ENCODE assay signal across 18 cellular contexts in the genomic region with DNA sequence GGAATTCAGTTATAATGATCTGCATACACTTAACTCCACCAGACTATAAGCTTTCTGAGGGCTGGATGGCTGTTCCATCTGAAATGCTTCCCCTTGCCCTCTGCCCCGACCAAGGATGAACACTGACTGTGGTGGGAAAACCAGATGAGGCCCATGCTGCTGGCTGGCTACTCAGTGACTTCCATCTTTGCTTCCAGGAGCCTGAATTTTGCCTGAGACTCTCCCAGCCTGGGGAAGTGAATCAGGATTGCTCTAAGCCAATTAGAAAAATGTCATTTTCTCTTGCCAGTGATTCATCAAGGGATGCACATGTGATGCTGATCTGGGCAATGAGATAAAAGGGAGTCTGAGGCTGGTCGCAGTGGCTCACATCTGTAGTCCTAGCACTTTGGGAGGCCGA. TPM values are rescaled to one million over a fixed set of nuclear protein-coding genes. Genes with fewer than 3 reads are reported as not detected.
DNase-seq lines count a peak whose midpoint lies in the region; ATAC-seq, FAIRE-seq and TF ChIP-seq lines count a peak whose summit lies in the region.
"Had no signal": no experiment of that assay in that cellular context is flagged by ENCODE, and none has a peak within 500 bp of the region (broad histone marks: within the 10 kb centered on the region; RNA-seq: fewer than 3 reads in every experiment).

No MANE protein-coding gene starts in this region.

- in situ Hi-C loops in mammary epithelial cell (cut with MboI; ENCODE audit: low sequenced_read_pairs in 2 of 2): no loop called here

- no peak overlapping the region for H3K27ac ChIP-seq in mammary epithelial cell (ENCODE audit: insufficient read depth, low read depth, low read length)
- H3K27ac ChIP-seq in breast epithelium: no peak overlapping the region
- no peak overlapping the region for H3K27ac ChIP-seq in fibroblast of lung (ENCODE audit: insufficient read depth, low read length)
- H3K27ac ChIP-seq: BLaER1 treated with 17β-estradiol and CSF1 and Interleukin-3, amounts not matched to agents 10 nM and 100 nM; body of pancreas; KMS-11; suprapubic skin had no signal

- H3K27ac Mint-ChIP-seq in stimulated activated naive B cell treated with anti-CD40 and anti-IgM and Interleukin-4, amounts not matched to agents 10 μg/mL and 1 μg/mL and 100 μg/mL, for 72 hours: peak overlapping the region; percentile 56

- no peak overlapping the region for H3K4me2 ChIP-seq in mammary epithelial cell (ENCODE audit: insufficient read depth, low read depth, low read length)
- H3K4me2 ChIP-seq in fibroblast of lung (ENCODE audit: extremely low read depth, insufficient read depth, low read length): no peak overlapping the region

- H4K20me1 ChIP-seq in mammary epithelial cell (ENCODE audit: insufficient read depth, low read length) (no peaks in the 10 kb centered on the region), fibroblast of lung (ENCODE audit: control insufficient read depth, extremely low read depth, insufficient read depth, low read length) (no peaks in the 10 kb centered on the region)

- TF ChIP-seq POLR2A in breast epithelium (IDR thresholded peaks at IDR 0.05) (no peak), GM12892 (IDR thresholded peaks at IDR 0.05; ENCODE audit: low read depth, low read length) (no peak)

- no peak overlapping the region for H3K4me3 Mint-ChIP-seq in stimulated activated naive B cell treated with anti-CD40 and anti-IgM and Interleukin-4, amounts not matched to agents 10 μg/mL and 1 μg/mL and 100 μg/mL, for 72 hours

- H3K36me3 ChIP-seq in mammary epithelial cell (ENCODE audit: insufficient read depth, low read length): no peaks in the 10 kb centered on the region
- H3K36me3 ChIP-seq in breast epithelium: no peaks in the 10 kb centered on the region
- no peaks in the 10 kb centered on the region for H3K36me3 ChIP-seq in fibroblast of lung (ENCODE audit: control insufficient read depth, insufficient read depth, low read length)
- H3K36me3 ChIP-seq: suprapubic skin had no signal

- H3K4me1 Mint-ChIP-seq in stimulated activated naive B cell treated with anti-CD40 and anti-IgM and Interleukin-4, amounts not matched to agents 10 μg/mL and 1 μg/mL and 100 μg/mL, for 72 hours: peaks cover 44 to 64% of the 10 kb centered on the region in 2 donors

- CTCF ChIA-PET in mammary epithelial cell (lab: Charles Lee; ENCODE audit: low non-redundant PET): no interaction called here

- no peaks in the 10 kb centered on the region for H3K9me3 Mint-ChIP-seq in stimulated activated naive B cell treated with anti-CD40 and anti-IgM and Interleukin-4, amounts not matched to agents 10 μg/mL and 1 μg/mL and 100 μg/mL, for 72 hours

- no peaks in the 10 kb centered on the region for H3K27me3 ChIP-seq in mammary epithelial cell (ENCODE audit: insufficient read depth, low read length)
- no peaks in the 10 kb centered on the region for H3K27me3 ChIP-seq in breast epithelium
- H3K27me3 ChIP-seq in fibroblast of lung (ENCODE audit: control insufficient read depth, insufficient read depth, low read length): no peaks in the 10 kb centered on the region
- H3K27me3 ChIP-seq: BLaER1 treated with 17β-estradiol and CSF1 and Interleukin-3, amounts not matched to agents 10 nM and 100 nM; body of pancreas; suprapubic skin had no signal

- H3K4me1 ChIP-seq in mammary epithelial cell (ENCODE audit: insufficient read depth, low read length): peaks cover 20% of the 10 kb centered on the region
- H3K4me1 ChIP-seq in breast epithelium: peaks cover 0 to 7% of the 10 kb centered on the region in 2 donors
- peaks cover 12% of the 10 kb centered on the region for H3K4me1 ChIP-seq in fibroblast of lung (ENCODE audit: control insufficient read depth, extremely low read depth, insufficient read depth, low read length)

- no peaks in the 10 kb centered on the region for H3K27me3 Mint-ChIP-seq in stimulated activated naive B cell treated with anti-CD40 and anti-IgM and Interleukin-4, amounts not matched to agents 10 μg/mL and 1 μg/mL and 100 μg/mL, for 72 hours

- H3K9ac ChIP-seq in mammary epithelial cell (ENCODE audit: insufficient read depth, low read length) (no peak overlapping the region), fibroblast of lung (ENCODE audit: insufficient read depth, low read length) (no peak overlapping the region)
- H3K9ac ChIP-seq: BLaER1 treated with 17β-estradiol and CSF1 and Interleukin-3, amounts not matched to agents 10 nM and 100 nM; KMS-11 had no signal

- DNase-seq in mammary epithelial cell: peak; percentile 45
- no peak for DNase-seq in breast epithelium (ENCODE audit: low spot score in 2 of 2)
- DNase-seq in SW480 (ENCODE audit: low spot score): peak; percentile 71
- peak in 1 of 2 donors; percentile 63 for DNase-seq in fibroblast of lung (ENCODE audit: low read depth in 2 of 2)
- DNase-seq in stimulated activated naive B cell treated with anti-CD40 and anti-IgM and Interleukin-4, amounts not matched to agents 10 μg/mL and 1 μg/mL and 100 μg/mL, for 72 hours: no peak
- no peak for DNase-seq in GM12892 (ENCODE audit: insufficient read length)
- DNase-seq in stimulated activated CD4-positive, alpha-beta T cell treated with anti-CD3 and anti-CD28 coated beads, Interleukin-4, amount 100 ng/mL, for 4 hours: no peak
- DNase-seq in putamen (ENCODE audit: low spot score): no peak
- DNase-seq: activated CD4-positive, alpha-beta T cell treated with anti-CD3 and anti-CD28 coated beads for 48 hours; body of pancreas; posterior cingulate gyrus had no signal

- H2AFZ ChIP-seq in mammary epithelial cell (ENCODE audit: low read depth, low read length): peak overlapping the region; percentile 40
- H2AFZ ChIP-seq in fibroblast of lung (ENCODE audit: low read length): peak overlapping the region; percentile 60

- FAIRE-seq in GM12892 (lab: Jason Lieb, UNC): no peak
- FAIRE-seq: frontal cortex, H1 had no signal

- intact Hi-C loops in mammary epithelial cell (cut with micrococcal nuclease) (no loop called here), breast epithelium (cut with DNase I; ENCODE audit: low total_unique reads) (no loop called here)

- H3K36me3 Mint-ChIP-seq in stimulated activated naive B cell treated with anti-CD40 and anti-IgM and Interleukin-4, amounts not matched to agents 10 μg/mL and 1 μg/mL and 100 μg/mL, for 72 hours: peaks cover 10 to 29% of the 10 kb centered on the region in 2 donors

- WGBS in mammary epithelial cell (ENCODE audit: low coverage, missing lambda C conversion rate): 60% methylated on average over 2 of the region's 3 CpGs

- H3K4me3 ChIP-seq in mammary epithelial cell (replicated peaks in 1 of 3; ENCODE audit: insufficient read depth in 1 of 3, low read depth in 2 of 3, low read length in 3 of 3) (no peak overlapping the region), breast epithelium (no peak overlapping the region), fibroblast of lung (replicated peaks in 1 of 4; ENCODE audit: control extremely low read depth in 1 of 4, insufficient read depth in 1 of 4, low read depth in 3 of 4, low read length in 4 of 4) (no peak overlapping the region)
- H3K4me3 ChIP-seq: BLaER1 treated with 17β-estradiol and CSF1 and Interleukin-3, amounts not matched to agents 10 nM and 100 nM; body of pancreas; suprapubic skin had no signal

- TF ChIP-seq CTCF in mammary epithelial cell (conservative IDR thresholded peaks at IDR 0.05 in 1 of 2, IDR thresholded peaks at IDR 0.05 in 1 of 2; ENCODE audit: extremely low read depth in 1 of 2, insufficient read depth in 1 of 2, low read depth in 1 of 2, low read length in 2 of 2): no peak
- TF ChIP-seq CTCF in breast epithelium (IDR thresholded peaks at IDR 0.05): no peak
- TF ChIP-seq CTCF in fibroblast of lung (conservative IDR thresholded peaks at IDR 0.05 in 1 of 2, IDR thresholded peaks at IDR 0.05 in 1 of 2; ENCODE audit: low read depth in 1 of 2, low read length in 2 of 2): no peak

- peaks cover 44% of the 10 kb centered on the region for H3K79me2 ChIP-seq in mammary epithelial cell (ENCODE audit: insufficient read depth, low read length)
- peaks cover 27% of the 10 kb centered on the region for H3K79me2 ChIP-seq in fibroblast of lung (ENCODE audit: control insufficient read depth, insufficient read depth, low read length)

- no TSS peak for BruUV-seq in mammary epithelial cell (replicated peaks; lab: Mats Ljungman, UMichigan)

- dilution Hi-C loops in mammary epithelial cell (cut with HindIII; ENCODE audit: low sequenced_read_pairs): no loop called here

- no peaks in the 10 kb centered on the region for H3K9me3 ChIP-seq in mammary epithelial cell (replicated peaks; ENCODE audit: insufficient read depth, low read length)
- no peaks in the 10 kb centered on the region for H3K9me3 ChIP-seq in breast epithelium
- no peaks in the 10 kb centered on the region for H3K9me3 ChIP-seq in fibroblast of lung (ENCODE audit: control insufficient read depth, insufficient read depth, low read depth, low read length)
- H3K9me3 ChIP-seq: BLaER1 treated with 17β-estradiol and CSF1 and Interleukin-3, amounts not matched to agents 10 nM and 100 nM; body of pancreas; suprapubic skin had no signal

- no peak for ATAC-seq in stimulated activated naive B cell treated with anti-CD40 and anti-IgM and Interleukin-4, amounts not matched to agents 10 μg/mL and 1 μg/mL and 100 μg/mL, for 72 hours (replicated peaks)
- ATAC-seq: body of pancreas, left lobe of liver, Right ventricle myocardium inferior had no signal

RNA-seq across cellular contexts. Expression of gene TOMM34, which starts 1.7 kb away (rescaled TPM):
- total RNA-seq in mammary epithelial cell (10 to 100 TPM; 31.5 to 46.3 TPM), breast epithelium (10 to 100 TPM; 14.6 to 21.0 (median 20.3) TPM), fibroblast of lung (10.5 and 15.5 TPM in 2 replicates)
- polyA plus RNA-seq in mammary epithelial cell (59.6 TPM), fibroblast of lung (25.6 and 58.7 TPM in 2 replicates)
- polyA minus RNA-seq in mammary epithelial cell (32.2 TPM), fibroblast of lung (ENCODE audit: low replicate concordance) (17.8 and 32.5 TPM in 2 replicates)
- polyA plus RNA-seq in fibroblast of lung (2012): 25.4 and 57.2 TPM in 2 replicates
- polyA plus RNA-seq in GM12892 (2012; ENCODE audit: missing spikeins): 26.7 TPM

RNA-seq across cellular contexts. Expression of gene STK4, which starts 4.4 kb away (rescaled TPM):
- total RNA-seq in mammary epithelial cell (10 to 100 TPM; 30.7 to 42.7 TPM), breast epithelium (10 to 100 TPM; 33.1 to 35.3 (median 34.7) TPM), fibroblast of lung (22.9 and 31.7 TPM in 2 replicates)
- polyA plus RNA-seq in mammary epithelial cell (17.9 TPM), fibroblast of lung (19.0 and 23.4 TPM in 2 replicates)
- polyA minus RNA-seq in mammary epithelial cell (38.9 TPM), fibroblast of lung (ENCODE audit: low replicate concordance) (12.8 and 21.5 TPM in 2 replicates)
- polyA plus RNA-seq in fibroblast of lung (2012): 10.9 and 11.0 TPM in 2 replicates
- polyA plus RNA-seq in GM12892 (2012; ENCODE audit: missing spikeins): 49.7 TPM

RNA-seq across cellular contexts. Expression of gene PABPC1L, which starts 52.0 kb away (rescaled TPM):
- total RNA-seq in mammary epithelial cell: 10 to 100 TPM in 1 of 2 donors, 1 to 10 TPM in 1; 9.7 to 62.7 TPM
- polyA plus RNA-seq in mammary epithelial cell: 32.6 TPM
- polyA minus RNA-seq in mammary epithelial cell: 16.2 TPM
- 10 to 100 TPM in 2 of 3 donors, 1 to 10 TPM in 1; 6.9 to 55.3 (median 28.8) TPM for total RNA-seq in breast epithelium
- 6.7 and 11.9 TPM in 2 replicates for total RNA-seq in fibroblast of lung
- polyA plus RNA-seq in fibroblast of lung: 11.6 and 17.8 TPM in 2 replicates
- polyA plus RNA-seq in fibroblast of lung (2012): 5.9 and 9.5 TPM in 2 replicates
- polyA minus RNA-seq in fibroblast of lung (ENCODE audit: low replicate concordance): 3.4 and 5.4 TPM in 2 replicates
- polyA plus RNA-seq in GM12892 (2012; ENCODE audit: missing spikeins): 37.8 TPM

Comparison
In these comparisons a context has a peak if more than half of its experiments do, and no peak if none do; other contexts are left out.
1. DNase-seq: peak in mammary epithelial cell (single experiment) and SW480 (single experiment); none in breast epithelium (0 of 2), stimulated activated naive B cell treated with anti-CD40 and anti-IgM and Interleukin-4, amounts not matched to agents 10 μg/mL and 1 μg/mL and 100 μg/mL, for 72 hours (single experiment), GM12892 (single experiment), stimulated activated CD4-positive, alpha-beta T cell treated with anti-CD3 and anti-CD28 coated beads, Interleukin-4, amount 100 ng/mL, for 4 hours (0 of 2) and putamen (single experiment).